8 cellular contexts compared by ENCODE assay signal in the genomic region with DNA sequence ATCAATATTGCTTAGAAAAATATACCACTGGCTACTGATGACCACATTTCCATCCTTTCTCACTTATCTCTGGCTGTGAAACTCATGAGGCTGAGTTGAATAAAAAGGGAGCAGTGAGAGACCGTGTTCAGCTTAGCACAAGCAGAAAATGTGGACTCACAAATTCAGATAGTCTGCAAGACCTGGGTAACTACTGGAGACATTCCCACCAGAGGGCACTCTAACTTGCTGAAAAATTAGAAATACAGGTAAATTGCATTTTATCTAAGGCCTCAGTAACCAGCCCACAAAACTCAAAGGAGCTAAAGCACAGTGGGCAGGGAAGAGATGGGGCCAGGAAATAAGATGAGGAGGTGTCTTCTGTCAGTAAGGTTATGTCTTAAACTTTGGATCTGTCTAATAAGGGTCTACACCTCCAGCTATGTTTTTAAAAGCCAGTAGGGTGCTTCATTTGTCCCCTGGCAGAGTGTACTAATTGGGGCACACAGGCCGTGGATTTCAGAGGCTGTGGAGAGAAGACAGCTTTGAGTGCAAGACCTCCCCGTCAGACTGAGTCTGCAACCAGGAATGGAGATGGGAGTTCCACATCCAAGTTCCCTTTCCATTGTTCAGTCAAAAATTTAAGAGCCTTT. TPM values are rescaled to one million over a fixed set of nuclear protein-coding genes. Genes with fewer than 3 reads are reported as not detected.
DNase-seq lines count a peak whose midpoint lies in the region; ATAC-seq and TF ChIP-seq lines count a peak whose summit lies in the region.

No MANE protein-coding gene starts in this region.

- intact Hi-C loops in left ventricle myocardium superior (cut with micrococcal nuclease), result loop anchor here (5.0 kb wide), 1 partner anchor 204 kb away; no protein-coding TSS in a partner anchor

- no peaks in the 10 kb centered on the region for H3K36me3 ChIP-seq in cardiac muscle cell
- no peaks in the 10 kb centered on the region for H3K36me3 ChIP-seq in kidney epithelial cell (ENCODE audit: control insufficient read depth, insufficient read depth, low read length)

- no peak overlapping the region for H3K27ac ChIP-seq in cardiac muscle cell

- ATAC-seq in left ventricle myocardium superior (no peak), HG03175 (IDR thresholded peaks at IDR 0.05; ENCODE audit: unreplicated experiment) (peak; percentile 38), HG03045 (IDR thresholded peaks at IDR 0.05; ENCODE audit: unreplicated experiment) (no peak)

- no peak overlapping the region for H3K4me3 ChIP-seq in cardiac muscle cell
- H3K4me3 ChIP-seq in astrocyte of the cerebellum (ENCODE audit: low read depth, low read length), result no peak overlapping the region
- no peak overlapping the region for H3K4me3 ChIP-seq in kidney epithelial cell (ENCODE audit: low read depth, low read length)

- DNase-seq in cardiac muscle cell (ENCODE audit: low read depth in 1 of 2, low spot score in 1 of 2) (peak; percentile 66 to 81), left ventricle myocardium superior (no peak), NCI-H748 (lab: John Stamatoyannopoulos, UW; ENCODE audit: unreplicated experiment) (peak; percentile 67), astrocyte of the cerebellum (ENCODE audit: low read depth) (peak; percentile 83), kidney epithelial cell (ENCODE audit: low read depth) (peak; percentile 43), ureter (ENCODE audit: low spot score) (no peak)

- H3K4me1 ChIP-seq in cardiac muscle cell (ENCODE audit: low read depth), result peaks cover 10% of the 10 kb centered on the region

- peak; percentile 65 for TF ChIP-seq CTCF in cardiac muscle cell (IDR thresholded peaks at IDR 0.05; ENCODE audit: low read depth, low read length)
- peak; percentile 71 for TF ChIP-seq CTCF in astrocyte of the cerebellum (IDR thresholded peaks at IDR 0.05; ENCODE audit: low read depth, low read length, missing control alignments)
- peak; percentile 61 for TF ChIP-seq CTCF in kidney epithelial cell (IDR thresholded peaks at IDR 0.05; ENCODE audit: insufficient read depth, low read length, poor library complexity, severe bottlenecking)

- in situ Hi-C loops in astrocyte of the cerebellum (cut with HindIII; ENCODE audit: low sequenced_read_pairs), result no loop called here

- no peaks in the 10 kb centered on the region for H3K27me3 ChIP-seq in cardiac muscle cell
- no peaks in the 10 kb centered on the region for H3K27me3 ChIP-seq in kidney epithelial cell (ENCODE audit: control insufficient read depth, insufficient read depth, low read length)

- H3K9me3 ChIP-seq in cardiac muscle cell (ENCODE audit: low read depth), result no peaks in the 10 kb centered on the region

RNA-seq across cellular contexts. Expression of gene NDUFB6, which starts 8.7 kb away (rescaled TPM):
- total RNA-seq in cardiac muscle cell (50.3 and 97.5 TPM in 2 replicates), left ventricle myocardium superior (180 TPM), kidney epithelial cell (37.1 and 45.1 TPM in 2 replicates), ureter (30.5 TPM)
- 169 and 251 TPM in 2 replicates for polyA plus RNA-seq in cardiac muscle cell

RNA-seq across cellular contexts. Expression of gene TOPORS, which starts 29.2 kb away (rescaled TPM):
- total RNA-seq in cardiac muscle cell (14.1 and 17.1 TPM in 2 replicates), left ventricle myocardium superior (9.4 TPM), kidney epithelial cell (15.4 and 17.0 TPM in 2 replicates), ureter (13.3 TPM)
- 18.5 and 18.6 TPM in 2 replicates for polyA plus RNA-seq in cardiac muscle cell

RNA-seq across cellular contexts. Expression of gene SMIM27, which starts 29.5 kb away (rescaled TPM):
- total RNA-seq in cardiac muscle cell (6.5 and 11.2 TPM in 2 replicates), left ventricle myocardium superior (19.1 TPM), kidney epithelial cell (4.1 and 5.8 TPM in 2 replicates), ureter (12.3 TPM)
- polyA plus RNA-seq in cardiac muscle cell, result 47.1 and 65.3 TPM in 2 replicates

RNA-seq across cellular contexts. Expression of gene TAF1L, which starts 53.8 kb away (rescaled TPM):
- total RNA-seq in cardiac muscle cell, result 0.09 TPM in 1 of 2 replicates, not detected in the other
- not detected in 2 replicates for polyA plus RNA-seq in cardiac muscle cell
- total RNA-seq in left ventricle myocardium superior, result not detected
- total RNA-seq in kidney epithelial cell, result under 0.01 TPM in 1 of 2 replicates, not detected in the other
- not detected for total RNA-seq in ureter

RNA-seq across cellular contexts. Expression of gene RIGI, which starts 55.6 kb away (rescaled TPM):
- total RNA-seq in cardiac muscle cell (3.1 and 3.4 TPM in 2 replicates), left ventricle myocardium superior (4.5 TPM), kidney epithelial cell (17.4 and 18.7 TPM in 2 replicates), ureter (10.0 TPM)
- 2.6 and 4.6 TPM in 2 replicates for polyA plus RNA-seq in cardiac muscle cell

Comparison
In these comparisons a context has a peak if more than half of its experiments do, and no peak if none do; other contexts are left out.
1. DNase-seq: peak in cardiac muscle cell (2 of 2), NCI-H748 (single experiment), astrocyte of the cerebellum (single experiment) and kidney epithelial cell (single experiment); none in left ventricle myocardium superior (single experiment) and ureter (single experiment).
2. Peak in every context shown above with its lines, with median percentiles within 50 percentile points of each other: CTCF ChIP-seq.